8 cellular contexts compared by ENCODE assay signal in genomic region chr4:143358923-143359694, GRCh38. TPM values are rescaled to one million over a fixed set of nuclear protein-coding genes. Genes with fewer than 3 reads are reported as not detected.
A peak's percentile ranks its signal among the peaks of the same experiment; 100 is the strongest.
DNase-seq lines count a peak whose midpoint lies in the region; ATAC-seq and TF ChIP-seq lines count a peak whose summit lies in the region.

No MANE protein-coding gene starts in this region.

- no peaks in the 10 kb centered on the region for H3K36me3 Mint-ChIP-seq in CD8-positive, alpha-beta T cell

- POLR2A ChIA-PET in CD8-positive, alpha-beta T cell (lab: Charles Lee): no interaction called here

- H3K4me3 ChIP-seq in CD8-positive, alpha-beta T cell (ENCODE audit: low read depth, low read length): no peak overlapping the region
- no peak overlapping the region for H3K4me3 ChIP-seq in prostate gland
- no peak overlapping the region for H3K4me3 ChIP-seq in testis

- intact Hi-C loops in CD8-positive, alpha-beta T cell (cut with DNase I, micrococcal nuclease): no loop called here
- intact Hi-C loops in prostate gland (cut with DNase I): no loop called here
- intact Hi-C loops in testis (cut with DNase I; ENCODE audit: low total_unique reads): no loop called here

- peak; percentile 74 for ATAC-seq in CD8-positive, alpha-beta T cell
- ATAC-seq in GM19324 (IDR thresholded peaks at IDR 0.05; ENCODE audit: low FRiP score, unreplicated experiment): peak; percentile 74
- peak; percentile 93 for ATAC-seq in HG03196 (IDR thresholded peaks at IDR 0.05; ENCODE audit: unreplicated experiment)

- no peak for TF ChIP-seq CTCF in CD8-positive, alpha-beta T cell (IDR thresholded peaks at IDR 0.05)
- TF ChIP-seq CTCF in prostate gland (IDR thresholded peaks at IDR 0.05) (no peak), testis (IDR thresholded peaks at IDR 0.05) (no peak)

- no peaks in the 10 kb centered on the region for H3K36me3 ChIP-seq in CD8-positive, alpha-beta T cell (ENCODE audit: insufficient read depth, low read length)
- no peaks in the 10 kb centered on the region for H3K36me3 ChIP-seq in prostate gland
- no peaks in the 10 kb centered on the region for H3K36me3 ChIP-seq in testis (ENCODE audit: low read depth, missing control alignments)

- no peaks in the 10 kb centered on the region for H3K9me3 ChIP-seq in CD8-positive, alpha-beta T cell (ENCODE audit: low read length)
- H3K9me3 ChIP-seq in prostate gland: no peaks in the 10 kb centered on the region
- H3K9me3 ChIP-seq in testis: no peaks in the 10 kb centered on the region

- 6% methylated on average over 6 of the region's 6 CpGs for WGBS in prostate gland
- 48 to 56% methylated on average over 6 of the region's 6 CpGs for WGBS in testis, 2 donors

- H3K27me3 ChIP-seq in CD8-positive, alpha-beta T cell (ENCODE audit: insufficient read depth, low read length): no peaks in the 10 kb centered on the region
- H3K27me3 ChIP-seq in prostate gland (replicated peaks; ENCODE audit: insufficient read depth): no peaks in the 10 kb centered on the region
- no peaks in the 10 kb centered on the region for H3K27me3 ChIP-seq in testis

- H3K27me3 Mint-ChIP-seq in CD8-positive, alpha-beta T cell (ENCODE audit: low read depth): no peaks in the 10 kb centered on the region

- peaks cover 11% of the 10 kb centered on the region for H3K4me1 ChIP-seq in CD8-positive, alpha-beta T cell (ENCODE audit: insufficient read depth, low read length)
- H3K4me1 ChIP-seq in prostate gland (replicated peaks) (peaks cover 3% of the 10 kb centered on the region), testis (peaks cover 54% of the 10 kb centered on the region)

- CTCF ChIA-PET in CD8-positive, alpha-beta T cell (lab: Charles Lee): no interaction called here

- H3K27ac ChIP-seq in CD8-positive, alpha-beta T cell (ENCODE audit: low read depth, low read length): no peak overlapping the region
- H3K27ac ChIP-seq in prostate gland: peak overlapping the region; percentile 32 to 54
- H3K27ac ChIP-seq in testis: peak overlapping the region in 1 of 2 donors; percentile 41

- TF ChIP-seq POLR2A in prostate gland (IDR thresholded peaks at IDR 0.05): no peak
- TF ChIP-seq POLR2A in testis (IDR thresholded peaks at IDR 0.05): no peak

- H3K9me3 Mint-ChIP-seq in CD8-positive, alpha-beta T cell: no peaks in the 10 kb centered on the region

- H3K27ac Mint-ChIP-seq in CD8-positive, alpha-beta T cell: peak overlapping the region; percentile 25

- H3K4me3 Mint-ChIP-seq in CD8-positive, alpha-beta T cell: peak overlapping the region; percentile 43

- peak in 1 of 7 experiments; percentile 14 for DNase-seq in CD8-positive, alpha-beta T cell
- DNase-seq in SKM-1 treated with dmso at 0.1 percent for 144 hours (lab: John Stamatoyannopoulos, UW; ENCODE audit: unreplicated experiment): peak; percentile 50
- peak; percentile 13 for DNase-seq in epidermal melanocyte (ENCODE audit: insufficient read length, low spot score)
- DNase-seq in prostate gland (ENCODE audit: low spot score): peak; percentile 91
- no peak for DNase-seq in testis
- DNase-seq in AML-193 (lab: John Stamatoyannopoulos, UW): no peak

- H3K4me1 Mint-ChIP-seq in CD8-positive, alpha-beta T cell (ENCODE audit: low read depth): peaks cover 15% of the 10 kb centered on the region

RNA-seq across cellular contexts. Expression of gene GAB1, which starts 22.4 kb away (rescaled TPM):
- total RNA-seq in CD8-positive, alpha-beta T cell: 1 to 10 TPM in 1 of 2 experiments, under 1 TPM in 1; 0.98 to 1.5 TPM
- total RNA-seq in prostate gland (10 to 100 TPM; 13.7 to 61.1 TPM), testis (10 to 100 TPM; 61.3 to 64.5 TPM)
- 19.7 TPM for polyA plus RNA-seq in testis (ENCODE audit: insufficient read depth, low read depth, low replicate concordance)

Comparison
In these comparisons a context has a peak if more than half of its experiments do, and no peak if none do; other contexts are left out.
1. DNase-seq: peak in SKM-1 treated with dmso at 0.1 percent for 144 hours (single experiment), epidermal melanocyte (single experiment) and prostate gland (single experiment); none in testis (single experiment) and AML-193 (0 of 2).
2. RNA of gene GAB1, which starts 22.4 kb away (total RNA-seq): 61.3 to 64.5 TPM in testis and 13.7 to 61.1 TPM in prostate gland; 0.98 to 1.5 TPM in CD8-positive, alpha-beta T cell; every median in the first group is over 4 times any median in the second.
3. Peak in every context shown above with its lines, with median percentiles within 50 percentile points of each other: ATAC-seq.